Comparison of ENCODE assay signal across 5 cellular contexts in genomic region chr12:57517718-57518117, GRCh38. TPM values are rescaled to one million over a fixed set of nuclear protein-coding genes. Genes with fewer than 3 reads are reported as not detected.
DNase-seq lines count a peak whose midpoint lies in the region; ATAC-seq, FAIRE-seq and TF ChIP-seq lines count a peak whose summit lies in the region.
"Not testable (repeated sequence)": the region's sequence is repeated elsewhere in the genome, so short reads cannot be mapped to it uniquely, and the experiment has no call there.

No MANE protein-coding gene starts in this region.

- H3K4me3 ChIP-seq in HFF-Myc (replicated peaks; ENCODE audit: low read depth, low read length) (peak overlapping the region; percentile 69; the same call in 1 of the 2 replicates), keratinocyte (ENCODE audit: control insufficient read depth in 2 of 3, extremely low read depth in 1 of 3, insufficient read depth in 2 of 3, low read depth in 1 of 3, low read length in 3 of 3) (peak overlapping the region in 1 of 3 experiments; percentile 99), retinal pigment epithelial cell (ENCODE audit: low read length) (peak overlapping the region; percentile 100)

- peaks cover 44% of the 10 kb centered on the region for H3K4me1 Mint-ChIP-seq in activated CD8-positive, alpha-beta T cell treated with anti-CD3 and anti-CD28 coated beads for 36 hours (ENCODE audit: low read depth)
- peaks cover 52% of the 10 kb centered on the region for H3K4me1 Mint-ChIP-seq in chondrocyte (ENCODE audit: low read depth)

- CTCF ChIA-PET in activated CD8-positive, alpha-beta T cell treated with anti-CD3 and anti-CD28 coated beads for 36 hours (lab: Charles Lee) = interaction anchor here (1.2 kb wide), 1 partner anchor 62 kb away, joined by 3 read pairs; the partner anchor contains the start of gene INHBE

- H3K9me1 ChIP-seq in keratinocyte (ENCODE audit: control insufficient read depth, extremely low read depth, insufficient read depth, low read length) = not testable (repeated sequence)

- DNase-seq in HFF-Myc (ENCODE audit: extremely low read depth, low read depth); activated CD8-positive, alpha-beta T cell treated with anti-CD3 and anti-CD28 coated beads for 36 hours; chondrocyte (ENCODE audit: low spot score); keratinocyte (ENCODE audit: low read depth, low spot score); retinal pigment epithelial cell (ENCODE audit: low read depth): not testable (repeated sequence)

- not testable (repeated sequence) for FAIRE-seq in keratinocyte (lab: Jason Lieb, UNC)

- peaks cover 19% of the 10 kb centered on the region for H4K20me1 ChIP-seq in keratinocyte (ENCODE audit: control insufficient read depth, extremely low read depth, insufficient read depth, low read length)

- not testable (repeated sequence) for H2AFZ ChIP-seq in keratinocyte (ENCODE audit: control insufficient read depth, low read length)

- H3K36me3 Mint-ChIP-seq in activated CD8-positive, alpha-beta T cell treated with anti-CD3 and anti-CD28 coated beads for 36 hours (ENCODE audit: low read depth) = peaks cover 66% of the 10 kb centered on the region
- peaks cover 52% of the 10 kb centered on the region for H3K36me3 Mint-ChIP-seq in chondrocyte (ENCODE audit: low read depth)

- H3K36me3 ChIP-seq in keratinocyte (ENCODE audit: control insufficient read depth in 2 of 2, extremely low read depth in 1 of 2, insufficient read depth in 2 of 2, low read length in 2 of 2) = peaks cover 38 to 55% of the 10 kb centered on the region in 2 experiments

- not testable (repeated sequence) for TF ChIP-seq CTCF in HFF-Myc (IDR thresholded peaks at IDR 0.05; ENCODE audit: low read depth, low read length, missing control alignments); activated CD8-positive, alpha-beta T cell treated with anti-CD3 and anti-CD28 coated beads for 36 hours (IDR thresholded peaks at IDR 0.05); chondrocyte (IDR thresholded peaks at IDR 0.05); keratinocyte (optimal IDR thresholded peaks at IDR 0.05 in 1 of 3, IDR thresholded peaks at IDR 0.05 in 1 of 3, conservative IDR thresholded peaks at IDR 0.05 in 1 of 3; ENCODE audit: extremely low read depth in 1 of 3, insufficient read depth in 2 of 3, low read length in 3 of 3); retinal pigment epithelial cell (conservative IDR thresholded peaks at IDR 0.05; ENCODE audit: low read depth, low read length)

- dilution Hi-C loops in keratinocyte (cut with MboI; ENCODE audit: extremely low pct_ligation_motif_present, low sequenced_read_pairs) = not testable (repeated sequence)

- H3K79me2 ChIP-seq in keratinocyte (ENCODE audit: control insufficient read depth, insufficient read depth, low read length) = peaks cover 21% of the 10 kb centered on the region

- H3K4me1 ChIP-seq in keratinocyte (ENCODE audit: control insufficient read depth, extremely low read depth, insufficient read depth, low read length) = peaks cover 23% of the 10 kb centered on the region

- intact Hi-C loops in activated CD8-positive, alpha-beta T cell treated with anti-CD3 and anti-CD28 coated beads for 36 hours (cut with micrococcal nuclease) = not testable (repeated sequence)

- H3K27me3 Mint-ChIP-seq in activated CD8-positive, alpha-beta T cell treated with anti-CD3 and anti-CD28 coated beads for 36 hours; chondrocyte (ENCODE audit: low read depth): not testable (repeated sequence)

- peak overlapping the region; percentile 11 for H3K27ac ChIP-seq in keratinocyte (ENCODE audit: control insufficient read depth, insufficient read depth, low read length)

- H3K9me3 ChIP-seq in keratinocyte (ENCODE audit: control insufficient read depth, low read depth, low read length) = not testable (repeated sequence)

- POLR2A ChIA-PET in activated CD8-positive, alpha-beta T cell treated with anti-CD3 and anti-CD28 coated beads for 36 hours (lab: Charles Lee) = interaction anchor here (1.0 to 5.7 kb wide), 4 partner anchors 18 to 93 kb away, joined by 3 to 50 read pairs (median 18); partner anchors contain the start of gene MARS1

- not testable (repeated sequence) for ATAC-seq in activated CD8-positive, alpha-beta T cell treated with anti-CD3 and anti-CD28 coated beads for 36 hours

- not testable (repeated sequence) for H3K9me3 Mint-ChIP-seq in activated CD8-positive, alpha-beta T cell treated with anti-CD3 and anti-CD28 coated beads for 36 hours; chondrocyte (ENCODE audit: low read depth)

- H3K27me3 ChIP-seq in keratinocyte (ENCODE audit: control insufficient read depth, extremely low read depth, insufficient read depth, low read length) = not testable (repeated sequence)

- H3K27ac Mint-ChIP-seq in activated CD8-positive, alpha-beta T cell treated with anti-CD3 and anti-CD28 coated beads for 36 hours = peak overlapping the region; percentile 99
- peak overlapping the region; percentile 100 for H3K27ac Mint-ChIP-seq in chondrocyte (ENCODE audit: unreplicated experiment)

- peak overlapping the region; percentile 97 for H3K4me2 ChIP-seq in keratinocyte (ENCODE audit: control insufficient read depth, extremely low read depth, insufficient read depth, low read depth, low read length)

- H3K9ac ChIP-seq in keratinocyte (ENCODE audit: control insufficient read depth, extremely low read depth, insufficient read depth, low read length) = not testable (repeated sequence)

- peak overlapping the region; percentile 95 for H3K4me3 Mint-ChIP-seq in activated CD8-positive, alpha-beta T cell treated with anti-CD3 and anti-CD28 coated beads for 36 hours
- H3K4me3 Mint-ChIP-seq in chondrocyte (ENCODE audit: unreplicated experiment) = peak overlapping the region; percentile 95

RNA-seq across cellular contexts. Expression of gene DDIT3, which starts 2.6 kb away (rescaled TPM):
- 10 to 100 TPM; 28.0 TPM for total RNA-seq in activated CD8-positive, alpha-beta T cell treated with anti-CD3 and anti-CD28 coated beads for 36 hours
- total RNA-seq in chondrocyte = 9.6 to 79.1 TPM (median 79.0 TPM) in 3 replicates
- 7.8 to 25.6 TPM (median 23.6 TPM) in 3 replicates for polyA plus RNA-seq in keratinocyte
- 50.2 TPM for polyA plus RNA-seq in keratinocyte (2011; ENCODE audit: low read depth)
- 11.4 and 13.0 TPM in 2 replicates for polyA plus RNA-seq in keratinocyte (2011; cell fraction: cytosol; rRNA removed)
- polyA plus RNA-seq in keratinocyte (2011; cell fraction: nucleus; rRNA removed) = 38.4 and 40.9 TPM in 2 replicates
- 5.9 and 87.6 TPM in 2 replicates for polyA plus RNA-seq in keratinocyte (2012; ENCODE audit: low replicate concordance)
- 1.8 to 9.1 TPM (median 3.2 TPM) in 3 replicates for polyA minus RNA-seq in keratinocyte
- polyA minus RNA-seq in keratinocyte (2011; cell fraction: cytosol; rRNA and poly(A)+ RNA removed) = 3.8 TPM
- 6.5 and 14.2 TPM in 2 replicates for polyA minus RNA-seq in keratinocyte (2011; cell fraction: nucleus; rRNA and poly(A)+ RNA removed)

RNA-seq across cellular contexts. Expression of gene MBD6, which starts 4.9 kb away (rescaled TPM):
- 10 to 100 TPM; 46.5 to 47.3 TPM for total RNA-seq in activated CD8-positive, alpha-beta T cell treated with anti-CD3 and anti-CD28 coated beads for 36 hours
- 66.9 to 86.5 TPM (median 78.4 TPM) in 3 replicates for total RNA-seq in chondrocyte
- polyA plus RNA-seq in keratinocyte = 1.8 to 5.4 TPM (median 2.2 TPM) in 3 replicates
- polyA plus RNA-seq in keratinocyte (2011; ENCODE audit: low read depth) = 5.5 TPM
- polyA plus RNA-seq in keratinocyte (2011; cell fraction: cytosol; rRNA removed) = 2.0 and 3.6 TPM in 2 replicates
- polyA plus RNA-seq in keratinocyte (2011; cell fraction: nucleus; rRNA removed) = 11.4 and 15.7 TPM in 2 replicates
- polyA plus RNA-seq in keratinocyte (2012; ENCODE audit: low replicate concordance) = 13.9 and 24.5 TPM in 2 replicates
- polyA minus RNA-seq in keratinocyte = 4.8 to 14.5 TPM (median 5.4 TPM) in 3 replicates
- 11.1 TPM for polyA minus RNA-seq in keratinocyte (2011; cell fraction: cytosol; rRNA and poly(A)+ RNA removed)
- polyA minus RNA-seq in keratinocyte (2011; cell fraction: nucleus; rRNA and poly(A)+ RNA removed) = 5.8 and 6.7 TPM in 2 replicates

RNA-seq across cellular contexts. Expression of gene DCTN2, which starts 29.3 kb away (rescaled TPM):
- total RNA-seq in activated CD8-positive, alpha-beta T cell treated with anti-CD3 and anti-CD28 coated beads for 36 hours = 10 to 100 TPM; 66.2 to 68.6 TPM
- 104 to 117 TPM (median 112 TPM) in 3 replicates for total RNA-seq in chondrocyte
- polyA plus RNA-seq in keratinocyte = 109 to 158 TPM (median 132 TPM) in 3 replicates
- polyA plus RNA-seq in keratinocyte (2011; ENCODE audit: low read depth) = 330 TPM
- 110 and 143 TPM in 2 replicates for polyA plus RNA-seq in keratinocyte (2011; cell fraction: cytosol; rRNA removed)
- 114 and 116 TPM in 2 replicates for polyA plus RNA-seq in keratinocyte (2011; cell fraction: nucleus; rRNA removed)
- polyA plus RNA-seq in keratinocyte (2012; ENCODE audit: low replicate concordance) = 126 and 140 TPM in 2 replicates
- 96.0 to 116 TPM (median 99.6 TPM) in 3 replicates for polyA minus RNA-seq in keratinocyte
- 131 TPM for polyA minus RNA-seq in keratinocyte (2011; cell fraction: cytosol; rRNA and poly(A)+ RNA removed)
- polyA minus RNA-seq in keratinocyte (2011; cell fraction: nucleus; rRNA and poly(A)+ RNA removed) = 58.8 and 71.0 TPM in 2 replicates

RNA-seq across cellular contexts. Expression of gene MARS1, which starts 29.9 kb away (rescaled TPM):
- total RNA-seq in activated CD8-positive, alpha-beta T cell treated with anti-CD3 and anti-CD28 coated beads for 36 hours = 100 to 1,000 TPM; 343 to 345 TPM
- 176 to 350 TPM (median 331 TPM) in 3 replicates for total RNA-seq in chondrocyte
- polyA plus RNA-seq in keratinocyte = 92.9 to 137 TPM (median 125 TPM) in 3 replicates
- 431 TPM for polyA plus RNA-seq in keratinocyte (2011; ENCODE audit: low read depth)
- 75.5 and 77.5 TPM in 2 replicates for polyA plus RNA-seq in keratinocyte (2011; cell fraction: cytosol; rRNA removed)
- polyA plus RNA-seq in keratinocyte (2011; cell fraction: nucleus; rRNA removed) = 293 and 319 TPM in 2 replicates
- 156 and 206 TPM in 2 replicates for polyA plus RNA-seq in keratinocyte (2012; ENCODE audit: low replicate concordance)
- 137 to 250 TPM (median 138 TPM) in 3 replicates for polyA minus RNA-seq in keratinocyte
- polyA minus RNA-seq in keratinocyte (2011; cell fraction: cytosol; rRNA and poly(A)+ RNA removed) = 118 TPM
- 95.4 and 107 TPM in 2 replicates for polyA minus RNA-seq in keratinocyte (2011; cell fraction: nucleus; rRNA and poly(A)+ RNA removed)

RNA-seq across cellular contexts. Expression of gene KIF5A, which starts 32.1 kb away (rescaled TPM):
- 1 to 10 TPM; 1.2 to 1.3 TPM for total RNA-seq in activated CD8-positive, alpha-beta T cell treated with anti-CD3 and anti-CD28 coated beads for 36 hours
- total RNA-seq in chondrocyte = 2.6 to 5.1 TPM (median 3.5 TPM) in 3 replicates
- 0.01 to 0.10 TPM (median 0.05 TPM) in 3 replicates for polyA plus RNA-seq in keratinocyte
- 0.41 TPM for polyA plus RNA-seq in keratinocyte (2011; ENCODE audit: low read depth)
- polyA plus RNA-seq in keratinocyte (2011; cell fraction: cytosol; rRNA removed) = 0.01 TPM in 1 of 2 replicates, not detected in the other
- polyA plus RNA-seq in keratinocyte (2011; cell fraction: nucleus; rRNA removed) = 0.47 and 0.52 TPM in 2 replicates
- polyA plus RNA-seq in keratinocyte (2012; ENCODE audit: low replicate concordance) = 0.02 and 0.18 TPM in 2 replicates
- polyA minus RNA-seq in keratinocyte = 0.07 TPM in 2 of 3 replicates, not detected in the other
- polyA minus RNA-seq in keratinocyte (2011; cell fraction: cytosol; rRNA and poly(A)+ RNA removed) = not detected
- 0.08 and 0.11 TPM in 2 replicates for polyA minus RNA-seq in keratinocyte (2011; cell fraction: nucleus; rRNA and poly(A)+ RNA removed)
